12 cellular contexts compared by ENCODE assay signal in genomic region chr5:177801427-177801826, GRCh38. TPM values are rescaled to one million over a fixed set of nuclear protein-coding genes. Genes with fewer than 3 reads are reported as not detected.
DNase-seq lines count a peak whose midpoint lies in the region; ATAC-seq, FAIRE-seq and TF ChIP-seq lines count a peak whose summit lies in the region.
"Not testable (repeated sequence)": the region's sequence is repeated elsewhere in the genome, so short reads cannot be mapped to it uniquely, and the experiment has no call there.
"Had no signal": no experiment of that assay in that cellular context is flagged by ENCODE, and none has a peak within 500 bp of the region (broad histone marks: within the 10 kb centered on the region; RNA-seq: fewer than 3 reads in every experiment).

No MANE protein-coding gene starts in this region.

- H3K27me3 ChIP-seq in CD4-positive, alpha-beta T cell (ENCODE audit: control insufficient read depth, insufficient read depth, low read length); PC-3 (ENCODE audit: low read length); bronchial epithelial cell (ENCODE audit: control insufficient read depth, insufficient read depth, low read length): not testable (repeated sequence)

- H3K9me2 ChIP-seq in PC-3 (replicated peaks; ENCODE audit: low read length): not testable (repeated sequence)

- H2AFZ ChIP-seq in PC-3 (ENCODE audit: low read length): not testable (repeated sequence)

- not testable (repeated sequence) for H3K36me3 Mint-ChIP-seq in CD4-positive, alpha-beta T cell (ENCODE audit: low read depth); activated T-cell treated with anti-CD3 and anti-CD28 coated beads, Interleukin-2, amount 50 U/mL, for 4 hours (ENCODE audit: insufficient read depth); activated naive CD4-positive, alpha-beta T cell treated with anti-CD3 and anti-CD28 coated beads, Interleukin-2, amount 50 U/mL, for 72 hours; naive thymus-derived CD8-positive, alpha-beta T cell

- H3K27ac Mint-ChIP-seq in CD4-positive, alpha-beta T cell; activated naive CD4-positive, alpha-beta T cell treated with anti-CD3 and anti-CD28 coated beads, Interleukin-2, amount 50 U/mL, for 72 hours: not testable (repeated sequence)
- H3K27ac Mint-ChIP-seq in naive thymus-derived CD8-positive, alpha-beta T cell: peak overlapping the region in 7 of 10 donors; percentile 72 to 93 (median 80)

- H3F3A ChIP-seq in PC-3 (ENCODE audit: low read length, unreplicated experiment): not testable (repeated sequence)

- H3K4me3 Mint-ChIP-seq in CD4-positive, alpha-beta T cell; activated T-cell treated with anti-CD3 and anti-CD28 coated beads, Interleukin-2, amount 50 U/mL, for 4 hours: not testable (repeated sequence)
- peak overlapping the region in 6 of 10 donors; percentile 17 to 74 (median 64) for H3K4me3 Mint-ChIP-seq in naive thymus-derived CD8-positive, alpha-beta T cell

- not testable (repeated sequence) for H3K4me2 ChIP-seq in PC-3 (ENCODE audit: low read length)

- not testable (repeated sequence) for H3K4me1 Mint-ChIP-seq in CD4-positive, alpha-beta T cell (ENCODE audit: low read depth)
- H3K4me1 Mint-ChIP-seq in activated T-cell treated with anti-CD3 and anti-CD28 coated beads, Interleukin-2, amount 50 U/mL, for 4 hours (ENCODE audit: low read depth): peaks cover 12% of the 10 kb centered on the region
- H3K4me1 Mint-ChIP-seq in naive thymus-derived CD8-positive, alpha-beta T cell: peaks cover 0 to 11% (median 0%) of the 10 kb centered on the region in 4 donors

- H3K79me2 ChIP-seq in PC-3 (ENCODE audit: low read length): not testable (repeated sequence)

- H3K9me3 Mint-ChIP-seq in CD4-positive, alpha-beta T cell; activated T-cell treated with anti-CD3 and anti-CD28 coated beads, Interleukin-2, amount 50 U/mL, for 4 hours; activated naive CD4-positive, alpha-beta T cell treated with anti-CD3 and anti-CD28 coated beads, Interleukin-2, amount 50 U/mL, for 72 hours; naive thymus-derived CD8-positive, alpha-beta T cell: not testable (repeated sequence)

- not testable (repeated sequence) for BruUV-seq in PC-3 (replicated peaks; lab: Mats Ljungman, UMichigan)

- H3K27ac ChIP-seq in CD4-positive, alpha-beta T cell (ENCODE audit: low read depth, low read length); PC-3 (ENCODE audit: low read length): not testable (repeated sequence)

- ATAC-seq in CD4-positive, alpha-beta T cell (ENCODE audit: poor library complexity): peak; percentile 34
- not testable (repeated sequence) for ATAC-seq in PC-3
- ATAC-seq in activated T-cell treated with anti-CD3 and anti-CD28 coated beads, Interleukin-2, amount 50 U/mL, for 4 hours: peak; percentile 94 to 96
- ATAC-seq in activated naive CD4-positive, alpha-beta T cell treated with anti-CD3 and anti-CD28 coated beads, Interleukin-2, amount 50 U/mL, for 72 hours: peak; percentile 71 to 83
- peak; percentile 80 to 99 for ATAC-seq in naive thymus-derived CD8-positive, alpha-beta T cell

- POLR2A ChIA-PET in CD4-positive, alpha-beta T cell (lab: Charles Lee); PC-3 (lab: Charles Lee; ENCODE audit: unreplicated experiment); naive thymus-derived CD8-positive, alpha-beta T cell (lab: Charles Lee): not testable (repeated sequence)

- H3K9me3 ChIP-seq in CD4-positive, alpha-beta T cell (ENCODE audit: control insufficient read depth, low read length); PC-3 (ENCODE audit: low read length): not testable (repeated sequence)

- not testable (repeated sequence) for H3K27me3 Mint-ChIP-seq in CD4-positive, alpha-beta T cell; activated T-cell treated with anti-CD3 and anti-CD28 coated beads, Interleukin-2, amount 50 U/mL, for 4 hours (ENCODE audit: low read depth); naive thymus-derived CD8-positive, alpha-beta T cell

- intact Hi-C loops in CD4-positive, alpha-beta T cell (cut with DNase I, micrococcal nuclease); PC-3 (cut with micrococcal nuclease): not testable (repeated sequence)

- not testable (repeated sequence) for H3K36me3 ChIP-seq in PC-3 (ENCODE audit: low read depth, low read length); bronchial epithelial cell (ENCODE audit: control insufficient read depth, insufficient read depth, low read length)

- not testable (repeated sequence) for H3K4me3 ChIP-seq in PC-3 (ENCODE audit: low read length); bronchial epithelial cell (ENCODE audit: low read depth, low read length)

- FAIRE-seq in bronchial epithelial cell (lab: Jason Lieb, UNC): peak; percentile 99

- not testable (repeated sequence) for TF ChIP-seq CTCF in CD4-positive, alpha-beta T cell (IDR thresholded peaks at IDR 0.05); PC-3 (conservative IDR thresholded peaks at IDR 0.05; ENCODE audit: low read depth, low read length); bronchial epithelial cell (IDR thresholded peaks at IDR 0.05; ENCODE audit: insufficient read depth, low read length, severe bottlenecking)

- CTCF ChIA-PET in CD4-positive, alpha-beta T cell (lab: Charles Lee); PC-3 (lab: Charles Lee): not testable (repeated sequence)

- H3K4me1 ChIP-seq in PC-3 (ENCODE audit: insufficient read depth, low read length): not testable (repeated sequence)

- DNase-seq in CD4-positive, alpha-beta T cell: peak in 4 of 10 experiments; percentile 13 to 24 (median 15)
- peak; percentile 4 for DNase-seq in PC-3
- DNase-seq in activated CD4-positive, alpha-beta T cell treated with anti-CD3 and anti-CD28 coated beads, Interleukin-2, amount 50 U/mL, for 1 hour: peak; percentile 9
- peak; percentile 15 for DNase-seq in activated T-cell treated with anti-CD3 and anti-CD28 coated beads, Interleukin-2, amount 50 U/mL, for 4 hours
- DNase-seq in activated naive CD4-positive, alpha-beta T cell treated with anti-CD3 and anti-CD28 coated beads, Interleukin-2, amount 50 U/mL, for 72 hours (ENCODE audit: low spot score in 2 of 2): not testable (repeated sequence)
- DNase-seq in bronchial epithelial cell (ENCODE audit: low read depth): peak; percentile 59
- DNase-seq in naive thymus-derived CD8-positive, alpha-beta T cell: peak in 5 of 10 donors; percentile 7 to 64 (median 30)
- DNase-seq in stimulated activated naive CD4-positive, alpha-beta T cell treated with Interleukin-2 at 50 U/mL for 16 hours (lab: John Stamatoyannopoulos, UW): peak; percentile 17

- not testable (repeated sequence) for H4K20me1 ChIP-seq in PC-3 (ENCODE audit: low read length)

- not testable (repeated sequence) for H3K9ac ChIP-seq in PC-3 (ENCODE audit: low read length)

RNA-seq across cellular contexts. Expression of gene FAM153A, which starts 18.7 kb away (rescaled TPM):
- total RNA-seq in CD4-positive, alpha-beta T cell: 100 to 1,000 TPM; 106 to 115 TPM
- not detected in 2 replicates for total RNA-seq in PC-3 (2014; rRNA removed)
- 1 to 10 TPM; 2.9 to 7.0 (median 3.6) TPM for total RNA-seq in activated T-cell treated with anti-CD3 and anti-CD28 coated beads, Interleukin-2, amount 50 U/mL, for 4 hours
- total RNA-seq in activated naive CD4-positive, alpha-beta T cell treated with anti-CD3 and anti-CD28 coated beads, Interleukin-2, amount 50 U/mL, for 72 hours: 10 to 100 TPM; 11.4 to 87.3 TPM
- total RNA-seq in bronchial epithelial cell: 0.26 and 0.64 TPM in 2 replicates
- 100 to 1,000 TPM; 116 to 117 TPM for total RNA-seq in naive thymus-derived CD8-positive, alpha-beta T cell
- polyA plus RNA-seq in naive thymus-derived CD8-positive, alpha-beta T cell: 1 to 10 TPM in 2 of 3 donors, under 1 TPM in 1; 0.60 to 1.8 (median 1.6) TPM
- total RNA-seq: A172, GM23338, IMR-90, MCF 10A had no signal
- polyA plus RNA-seq: GM23338, IMR-90 had no signal
